8 cellular contexts compared by ENCODE assay signal in the genomic region with DNA sequence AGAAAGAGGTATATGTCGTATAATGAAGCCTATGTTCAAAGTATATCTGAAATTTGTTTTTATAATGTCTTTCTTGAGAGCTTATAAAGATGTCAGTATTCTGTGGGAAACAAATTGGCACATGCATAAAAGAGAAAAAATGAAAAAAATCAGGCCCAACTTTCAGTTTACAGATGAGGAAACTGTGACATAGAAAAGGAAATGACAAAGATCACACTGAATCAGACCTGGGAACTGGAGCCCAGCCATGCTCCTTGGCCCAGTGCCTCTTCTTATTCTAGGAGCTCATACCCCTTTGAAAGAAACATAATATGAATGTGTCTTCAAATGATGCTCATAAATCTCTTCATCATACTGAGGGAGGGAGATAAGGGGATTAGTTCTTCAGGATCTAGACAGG. TPM values are rescaled to one million over a fixed set of nuclear protein-coding genes. Genes with fewer than 3 reads are reported as not detected.
DNase-seq lines count a peak whose midpoint lies in the region; ATAC-seq and TF ChIP-seq lines count a peak whose summit lies in the region.

No MANE protein-coding gene starts in this region.

- H3K36me3 Mint-ChIP-seq in WTC11 = peaks cover 2% of the 10 kb centered on the region; the same call in 1 of the 2 replicates

- H3K4me1 Mint-ChIP-seq in WTC11 = peaks cover 9% of the 10 kb centered on the region

- POLR2A ChIA-PET in WTC11 (lab: Charles Lee) = no interaction called here

- CTCF ChIA-PET in WTC11 (lab: Charles Lee) = interaction anchor here (1.2 to 2.0 kb wide), 4 partner anchors 10 to 241 kb away, joined by 4 to 6 read pairs (median 4); no protein-coding TSS in a partner anchor

- H3K9me3 Mint-ChIP-seq in WTC11 = no peaks in the 10 kb centered on the region

- H3K27me3 Mint-ChIP-seq in WTC11 (ENCODE audit: low read depth) = peaks cover 4% of the 10 kb centered on the region; the same call in 1 of the 2 replicates

- no peak overlapping the region for H3K4me3 ChIP-seq in fibroblast of the aortic adventitia (ENCODE audit: low read depth, low read length)

- H3K4me3 Mint-ChIP-seq in WTC11 = peak overlapping the region; percentile 95

- no peak for DNase-seq in activated CD4-positive, CD25-positive, alpha-beta regulatory T cell treated with anti-CD3 and anti-CD28 coated beads, Interleukin-2, amount 50 U/mL, for 72 hours
- no peak for DNase-seq in WTC11 (ENCODE audit: low spot score)
- peak; percentile 79 for DNase-seq in fibroblast of the aortic adventitia (ENCODE audit: low read depth)
- DNase-seq in stimulated activated CD4-positive, alpha-beta T cell treated with anti-CD3 and anti-CD28 coated beads, Interleukin-4, amount 100 ng/mL, for 24 hours = peak; percentile 27
- no peak for DNase-seq in mucosa of gallbladder (ENCODE audit: low spot score)
- DNase-seq in DMS53 treated with DMSO at 0.1 percent for 48 hours (lab: John Stamatoyannopoulos, UW; ENCODE audit: unreplicated experiment) = no peak
- no peak for DNase-seq in SHP77 (lab: John Stamatoyannopoulos, UW)

- no peak overlapping the region; the same call in 1 of the 2 replicates for H3K27ac Mint-ChIP-seq in WTC11

- TF ChIP-seq CTCF in WTC11 (IDR thresholded peaks at IDR 0.05) (no peak), fibroblast of the aortic adventitia (IDR thresholded peaks at IDR 0.05; ENCODE audit: insufficient read depth, low read length) (no peak)

- ATAC-seq in activated CD4-positive, CD25-positive, alpha-beta regulatory T cell treated with anti-CD3 and anti-CD28 coated beads, Interleukin-2, amount 50 U/mL, for 24 hours = peak; percentile 29 to 48
- ATAC-seq in WTC11 = no peak

TF ChIP-seq in WTC11, 78 proteins besides CTCF, POLR2A, EP300 and RAD21:
- TF ChIP-seq, protein P1, sequence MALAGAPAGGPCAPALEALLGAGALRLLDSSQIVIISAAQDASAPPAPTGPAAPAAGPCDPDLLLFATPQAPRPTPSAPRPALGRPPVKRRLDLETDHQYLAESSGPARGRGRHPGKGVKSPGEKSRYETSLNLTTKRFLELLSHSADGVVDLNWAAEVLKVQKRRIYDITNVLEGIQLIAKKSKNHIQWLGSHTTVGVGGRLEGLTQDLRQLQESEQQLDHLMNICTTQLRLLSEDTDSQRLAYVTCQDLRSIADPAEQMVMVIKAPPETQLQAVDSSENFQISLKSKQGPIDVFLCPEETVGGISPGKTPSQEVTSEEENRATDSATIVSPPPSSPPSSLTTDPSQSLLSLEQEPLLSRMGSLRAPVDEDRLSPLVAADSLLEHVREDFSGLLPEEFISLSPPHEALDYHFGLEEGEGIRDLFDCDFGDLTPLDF (CRISPR knock-in tag; IDR thresholded peaks at IDR 0.05) = no peak
- TF ChIP-seq RELA (CRISPR knock-in tag; IDR thresholded peaks at IDR 0.05; ENCODE audit: borderline replicate concordance) (no peak), IRF2 (CRISPR knock-in tag; IDR thresholded peaks at IDR 0.05; ENCODE audit: borderline replicate concordance, low read depth) (no peak), CREB1 (CRISPR knock-in tag; IDR thresholded peaks at IDR 0.05) (no peak), ATF6 (CRISPR knock-in tag; IDR thresholded peaks at IDR 0.05) (no peak), ZNF138 (CRISPR knock-in tag; conservative IDR thresholded peaks at IDR 0.05) (no peak), SMAD3 (CRISPR knock-in tag; IDR thresholded peaks at IDR 0.05; ENCODE audit: borderline replicate concordance) (no peak), ZNF671 (CRISPR knock-in tag; IDR thresholded peaks at IDR 0.05) (no peak), MYBL2 (CRISPR knock-in tag; IDR thresholded peaks at IDR 0.05) (no peak), MLX (CRISPR knock-in tag; IDR thresholded peaks at IDR 0.05) (no peak)
- TF ChIP-seq, protein P2, sequence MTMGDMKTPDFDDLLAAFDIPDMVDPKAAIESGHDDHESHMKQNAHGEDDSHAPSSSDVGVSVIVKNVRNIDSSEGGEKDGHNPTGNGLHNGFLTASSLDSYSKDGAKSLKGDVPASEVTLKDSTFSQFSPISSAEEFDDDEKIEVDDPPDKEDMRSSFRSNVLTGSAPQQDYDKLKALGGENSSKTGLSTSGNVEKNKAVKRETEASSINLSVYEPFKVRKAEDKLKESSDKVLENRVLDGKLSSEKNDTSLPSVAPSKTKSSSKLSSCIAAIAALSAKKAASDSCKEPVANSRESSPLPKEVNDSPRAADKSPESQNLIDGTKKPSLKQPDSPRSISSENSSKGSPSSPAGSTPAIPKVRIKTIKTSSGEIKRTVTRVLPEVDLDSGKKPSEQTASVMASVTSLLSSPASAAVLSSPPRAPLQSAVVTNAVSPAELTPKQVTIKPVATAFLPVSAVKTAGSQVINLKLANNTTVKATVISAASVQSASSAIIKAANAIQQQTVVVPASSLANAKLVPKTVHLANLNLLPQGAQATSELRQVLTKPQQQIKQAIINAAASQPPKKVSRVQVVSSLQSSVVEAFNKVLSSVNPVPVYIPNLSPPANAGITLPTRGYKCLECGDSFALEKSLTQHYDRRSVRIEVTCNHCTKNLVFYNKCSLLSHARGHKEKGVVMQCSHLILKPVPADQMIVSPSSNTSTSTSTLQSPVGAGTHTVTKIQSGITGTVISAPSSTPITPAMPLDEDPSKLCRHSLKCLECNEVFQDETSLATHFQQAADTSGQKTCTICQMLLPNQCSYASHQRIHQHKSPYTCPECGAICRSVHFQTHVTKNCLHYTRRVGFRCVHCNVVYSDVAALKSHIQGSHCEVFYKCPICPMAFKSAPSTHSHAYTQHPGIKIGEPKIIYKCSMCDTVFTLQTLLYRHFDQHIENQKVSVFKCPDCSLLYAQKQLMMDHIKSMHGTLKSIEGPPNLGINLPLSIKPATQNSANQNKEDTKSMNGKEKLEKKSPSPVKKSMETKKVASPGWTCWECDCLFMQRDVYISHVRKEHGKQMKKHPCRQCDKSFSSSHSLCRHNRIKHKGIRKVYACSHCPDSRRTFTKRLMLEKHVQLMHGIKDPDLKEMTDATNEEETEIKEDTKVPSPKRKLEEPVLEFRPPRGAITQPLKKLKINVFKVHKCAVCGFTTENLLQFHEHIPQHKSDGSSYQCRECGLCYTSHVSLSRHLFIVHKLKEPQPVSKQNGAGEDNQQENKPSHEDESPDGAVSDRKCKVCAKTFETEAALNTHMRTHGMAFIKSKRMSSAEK (CRISPR knock-in tag; IDR thresholded peaks at IDR 0.05; ENCODE audit: borderline replicate concordance) = no peak

RNA-seq across cellular contexts. Expression of gene TMEM44, which starts 48.4 kb away (rescaled TPM):
- total RNA-seq in WTC11 (2021) (13.7 to 20.8 TPM (median 19.3 TPM) in 3 replicates), fibroblast of the aortic adventitia (ENCODE audit: low replicate concordance) (12.8 and 16.7 TPM in 2 replicates), mucosa of gallbladder (20.2 TPM)

Comparison
In these comparisons a context has a peak if more than half of its experiments do, and no peak if none do; other contexts are left out.
1. DNase-seq: peak in fibroblast of the aortic adventitia (single experiment) and stimulated activated CD4-positive, alpha-beta T cell treated with anti-CD3 and anti-CD28 coated beads, Interleukin-4, amount 100 ng/mL, for 24 hours (single experiment); none in activated CD4-positive, CD25-positive, alpha-beta regulatory T cell treated with anti-CD3 and anti-CD28 coated beads, Interleukin-2, amount 50 U/mL, for 72 hours (single experiment), WTC11 (single experiment), mucosa of gallbladder (single experiment), DMS53 treated with DMSO at 0.1 percent for 48 hours (single experiment) and SHP77 (0 of 2).